1 cellular context compared by ENCODE assay signal in genomic region chr18:29154196-29154757, GRCh38.
TF ChIP-seq lines count a peak whose summit lies in the region.

No MANE protein-coding gene starts in this region.

TF ChIP-seq in SK-N-SH, 30 proteins besides CTCF, POLR2A, EP300 and RAD21 (continued from another document):
- no peak for TF ChIP-seq USF1 (IDR thresholded peaks at IDR 0.05; ENCODE audit: borderline replicate concordance, low read depth)
- TF ChIP-seq EZH2phosphoT487 (IDR thresholded peaks at IDR 0.05; ENCODE audit: borderline replicate concordance, low read depth), result no peak
- no peak for TF ChIP-seq TCF12 (IDR thresholded peaks at IDR 0.05)
